In genomic region chr9:88251903-88252302, GRCh38 we compare ENCODE assay signal across 8 cellular contexts.
"Had no signal": no experiment of that assay in that cellular context is flagged by ENCODE, and none has a peak within 500 bp of the region (broad histone marks: within the 10 kb centered on the region; RNA-seq: fewer than 3 reads in every experiment).

No MANE protein-coding gene starts in this region.

- H3K4me3 ChIP-seq: GM23248, GM23338, HAP-1 had no signal

- H3K4me1 ChIP-seq: HAP-1 had no signal

- H3K27ac ChIP-seq: GM23248 had no signal

- H3K36me3 ChIP-seq: HAP-1 had no signal

- DNase-seq: GM23248, GOT3, H7, H9, HCEC 1CT, HFFc6 had no signal

- H3K9me3 ChIP-seq: HAP-1 had no signal
